ENCODE assay signal across 1 cellular context in the genomic region with DNA sequence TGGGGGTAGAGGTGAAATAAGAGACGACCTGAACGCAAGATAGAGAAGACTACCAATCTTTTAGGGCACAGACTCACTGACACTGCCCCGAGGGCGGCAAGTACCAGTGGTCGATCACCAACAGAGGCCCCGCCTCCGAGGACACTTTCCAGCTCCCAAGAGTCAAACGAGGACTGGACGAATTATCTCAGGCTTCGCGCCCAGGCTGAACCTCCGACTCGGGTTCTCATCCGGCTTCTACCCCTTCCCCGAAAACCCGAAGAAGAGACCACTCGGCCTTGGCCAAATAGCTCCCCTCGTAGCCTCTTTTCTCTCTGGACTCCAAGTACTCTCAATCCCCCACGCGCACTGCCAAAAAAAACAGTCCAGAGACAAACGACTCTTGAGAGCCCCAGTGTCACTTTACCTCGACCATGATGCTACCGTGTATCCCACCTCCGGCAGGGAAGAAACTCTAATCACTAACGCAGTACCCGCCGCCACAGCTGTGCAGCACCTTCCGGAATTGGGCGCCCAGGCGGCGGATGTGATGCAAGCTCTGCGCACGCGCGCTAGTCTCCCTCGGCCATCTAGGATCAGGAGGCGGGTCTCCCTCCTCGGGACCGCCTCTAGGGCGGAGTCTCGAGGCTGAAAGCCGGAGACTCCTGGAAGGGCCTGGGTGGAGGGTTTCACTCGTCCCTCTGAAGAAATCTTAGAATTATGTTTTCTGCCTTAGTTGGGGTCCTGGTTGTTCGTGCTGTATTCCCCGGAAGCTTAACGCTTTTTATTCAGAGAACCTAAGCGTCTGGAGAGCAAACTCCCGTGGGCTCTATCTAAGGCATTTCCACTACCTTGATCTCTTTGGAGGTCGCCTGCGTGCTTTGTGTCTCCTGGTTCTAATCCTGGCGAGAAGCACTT.
TF ChIP-seq lines count a peak whose summit lies in the region.

A gene (minus strand): TSS at position 507 of the 897 bp plus-strand sequence. CDS start 92 bp downstream, at position 415.

TF ChIP-seq in HepG2, 621 proteins besides CTCF, POLR2A, EP300 and RAD21 (continued from another document and continues in another):
- TF ChIP-seq, protein P1, sequence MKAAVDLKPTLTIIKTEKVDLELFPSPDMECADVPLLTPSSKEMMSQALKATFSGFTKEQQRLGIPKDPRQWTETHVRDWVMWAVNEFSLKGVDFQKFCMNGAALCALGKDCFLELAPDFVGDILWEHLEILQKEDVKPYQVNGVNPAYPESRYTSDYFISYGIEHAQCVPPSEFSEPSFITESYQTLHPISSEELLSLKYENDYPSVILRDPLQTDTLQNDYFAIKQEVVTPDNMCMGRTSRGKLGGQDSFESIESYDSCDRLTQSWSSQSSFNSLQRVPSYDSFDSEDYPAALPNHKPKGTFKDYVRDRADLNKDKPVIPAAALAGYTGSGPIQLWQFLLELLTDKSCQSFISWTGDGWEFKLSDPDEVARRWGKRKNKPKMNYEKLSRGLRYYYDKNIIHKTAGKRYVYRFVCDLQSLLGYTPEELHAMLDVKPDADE (CRISPR knock-in tag; IDR thresholded peaks at IDR 0.05), result no peak
- TF ChIP-seq ZKSCAN8 (CRISPR knock-in tag; IDR thresholded peaks at IDR 0.05; ENCODE audit: borderline replicate concordance), result no peak
- no peak for TF ChIP-seq ZNF224 (CRISPR knock-in tag; IDR thresholded peaks at IDR 0.05)
- no peak for TF ChIP-seq CC2D1A (CRISPR knock-in tag; IDR thresholded peaks at IDR 0.05)
- no peak for TF ChIP-seq ZNF205 (CRISPR knock-in tag; IDR thresholded peaks at IDR 0.05)
- TF ChIP-seq, protein P2, sequence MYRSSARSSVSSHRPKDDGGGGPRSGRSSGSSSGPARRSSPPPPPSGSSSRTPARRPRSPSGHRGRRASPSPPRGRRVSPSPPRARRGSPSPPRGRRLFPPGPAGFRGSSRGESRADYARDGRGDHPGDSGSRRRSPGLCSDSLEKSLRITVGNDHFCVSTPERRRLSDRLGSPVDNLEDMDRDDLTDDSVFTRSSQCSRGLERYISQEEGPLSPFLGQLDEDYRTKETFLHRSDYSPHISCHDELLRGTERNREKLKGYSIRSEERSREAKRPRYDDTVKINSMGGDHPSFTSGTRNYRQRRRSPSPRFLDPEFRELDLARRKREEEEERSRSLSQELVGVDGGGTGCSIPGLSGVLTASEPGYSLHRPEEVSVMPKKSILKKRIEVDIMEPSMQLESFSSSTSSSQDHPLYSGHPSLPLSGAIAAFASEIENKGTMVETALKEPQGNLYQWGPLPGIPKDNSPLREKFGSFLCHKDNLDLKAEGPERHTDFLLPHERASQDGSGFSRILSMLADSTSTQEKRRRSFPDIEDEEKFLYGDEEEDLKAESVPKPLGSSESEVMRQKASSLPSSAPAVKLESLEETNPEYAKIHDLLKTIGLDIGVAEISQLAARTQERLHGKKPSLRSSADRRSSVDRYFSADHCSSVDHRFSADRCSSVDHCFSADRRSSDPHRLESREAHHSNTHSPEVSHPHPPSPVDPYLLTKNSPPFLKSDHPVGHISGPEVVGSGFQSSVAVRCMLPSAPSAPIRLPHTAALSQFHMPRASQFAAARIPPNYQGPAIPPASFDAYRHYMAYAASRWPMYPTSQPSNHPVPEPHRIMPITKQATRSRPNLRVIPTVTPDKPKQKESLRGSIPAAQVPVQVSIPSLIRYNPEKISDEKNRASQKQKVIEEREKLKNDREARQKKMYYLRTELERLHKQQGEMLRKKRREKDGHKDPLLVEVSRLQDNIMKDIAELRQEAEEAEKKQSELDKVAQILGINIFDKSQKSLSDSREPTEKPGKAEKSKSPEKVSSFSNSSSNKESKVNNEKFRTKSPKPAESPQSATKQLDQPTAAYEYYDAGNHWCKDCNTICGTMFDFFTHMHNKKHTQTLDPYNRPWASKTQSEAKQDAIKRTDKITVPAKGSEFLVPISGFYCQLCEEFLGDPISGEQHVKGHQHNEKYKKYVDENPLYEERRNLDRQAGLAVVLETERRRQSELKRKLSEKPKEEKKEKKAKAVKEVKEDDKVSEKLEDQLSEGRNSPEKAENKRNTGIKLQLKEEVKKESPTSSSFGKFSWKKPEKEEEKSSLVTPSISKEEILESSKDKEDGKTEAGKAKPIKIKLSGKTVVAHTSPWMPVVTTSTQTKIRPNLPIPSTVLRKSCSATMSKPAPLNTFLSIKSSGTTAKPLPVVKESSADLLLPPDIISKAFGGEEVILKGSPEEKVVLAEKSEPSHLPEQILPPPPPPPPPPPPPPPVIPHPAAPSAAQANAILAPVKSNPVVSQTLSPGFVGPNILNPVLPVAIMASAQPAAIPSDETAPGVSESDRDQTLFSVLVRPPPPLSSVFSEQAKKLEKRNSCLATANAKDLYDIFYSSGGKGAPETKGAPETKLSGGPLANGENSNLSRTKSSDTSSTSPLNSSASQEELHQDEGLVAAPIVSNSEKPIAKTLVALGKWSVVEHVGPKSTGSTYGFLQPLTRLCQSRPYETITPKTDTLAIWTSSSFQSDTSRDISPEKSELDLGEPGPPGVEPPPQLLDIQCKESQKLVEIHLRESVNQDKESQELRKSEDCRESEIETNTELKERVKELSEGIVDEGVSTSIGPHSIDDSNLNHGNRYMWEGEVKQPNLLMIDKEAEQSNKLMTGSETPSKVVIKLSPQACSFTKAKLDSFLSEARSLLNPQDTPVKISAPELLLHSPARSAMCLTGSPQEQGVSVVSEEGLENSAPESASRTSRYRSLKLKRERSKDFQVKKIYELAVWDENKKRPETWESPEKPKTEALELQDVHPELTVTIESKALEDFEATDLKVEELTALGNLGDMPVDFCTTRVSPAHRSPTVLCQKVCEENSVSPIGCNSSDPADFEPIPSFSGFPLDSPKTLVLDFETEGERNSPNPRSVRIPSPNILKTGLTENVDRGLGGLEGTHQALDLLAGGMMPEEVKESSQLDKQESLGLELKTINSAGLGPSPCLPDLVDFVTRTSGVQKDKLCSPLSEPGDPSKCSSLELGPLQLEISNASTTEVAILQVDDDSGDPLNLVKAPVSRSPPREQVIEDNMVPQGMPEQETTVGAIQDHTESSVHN (CRISPR knock-in tag; IDR thresholded peaks at IDR 0.05), result no peak
- TF ChIP-seq ZMYM3 (CRISPR knock-in tag; IDR thresholded peaks at IDR 0.05), result no peak
- TF ChIP-seq, protein P3, sequence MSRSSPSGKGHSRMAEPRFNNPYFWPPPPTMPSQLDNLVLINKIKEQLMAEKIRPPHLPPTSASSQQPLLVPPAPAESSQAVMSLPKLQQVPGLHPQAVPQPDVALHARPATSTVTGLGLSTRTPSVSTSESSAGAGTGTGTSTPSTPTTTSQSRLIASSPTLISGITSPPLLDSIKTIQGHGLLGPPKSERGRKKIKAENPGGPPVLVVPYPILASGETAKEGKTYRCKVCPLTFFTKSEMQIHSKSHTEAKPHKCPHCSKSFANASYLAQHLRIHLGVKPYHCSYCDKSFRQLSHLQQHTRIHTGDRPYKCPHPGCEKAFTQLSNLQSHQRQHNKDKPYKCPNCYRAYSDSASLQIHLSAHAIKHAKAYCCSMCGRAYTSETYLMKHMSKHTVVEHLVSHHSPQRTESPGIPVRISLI (CRISPR knock-in tag; IDR thresholded peaks at IDR 0.05; ENCODE audit: borderline replicate concordance), result no peak
- TF ChIP-seq, protein P4, sequence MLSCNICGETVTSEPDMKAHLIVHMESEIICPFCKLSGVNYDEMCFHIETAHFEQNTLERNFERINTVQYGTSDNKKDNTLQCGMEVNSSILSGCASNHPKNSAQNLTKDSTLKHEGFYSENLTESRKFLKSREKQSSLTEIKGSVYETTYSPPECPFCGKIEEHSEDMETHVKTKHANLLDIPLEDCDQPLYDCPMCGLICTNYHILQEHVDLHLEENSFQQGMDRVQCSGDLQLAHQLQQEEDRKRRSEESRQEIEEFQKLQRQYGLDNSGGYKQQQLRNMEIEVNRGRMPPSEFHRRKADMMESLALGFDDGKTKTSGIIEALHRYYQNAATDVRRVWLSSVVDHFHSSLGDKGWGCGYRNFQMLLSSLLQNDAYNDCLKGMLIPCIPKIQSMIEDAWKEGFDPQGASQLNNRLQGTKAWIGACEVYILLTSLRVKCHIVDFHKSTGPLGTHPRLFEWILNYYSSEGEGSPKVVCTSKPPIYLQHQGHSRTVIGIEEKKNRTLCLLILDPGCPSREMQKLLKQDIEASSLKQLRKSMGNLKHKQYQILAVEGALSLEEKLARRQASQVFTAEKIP (CRISPR knock-in tag; IDR thresholded peaks at IDR 0.05; ENCODE audit: borderline replicate concordance), result no peak
- no peak for TF ChIP-seq ZNF629 (CRISPR knock-in tag; conservative IDR thresholded peaks at IDR 0.05)
- no peak; the same call in 1 of the 2 replicates for TF ChIP-seq ELF3 (CRISPR knock-in tag; IDR thresholded peaks at IDR 0.05)
- TF ChIP-seq MYC (CRISPR knock-in tag; IDR thresholded peaks at IDR 0.05; ENCODE audit: borderline replicate concordance), result peak; percentile 46; the same call in 1 of the 2 replicates
- TF ChIP-seq CCAR2 (optimal IDR thresholded peaks at IDR 0.05; ENCODE audit: low read depth, low read length), result no peak
- TF ChIP-seq GATA4 (IDR thresholded peaks at IDR 0.05; ENCODE audit: borderline replicate concordance, low read depth), result 0 out of 2 replicates have a peak, but pooled peaks have one; percentile 43
- TF ChIP-seq SMYD3 (CRISPR knock-in tag; IDR thresholded peaks at IDR 0.05), result no peak
- no peak for TF ChIP-seq SRSF1 (optimal IDR thresholded peaks at IDR 0.05; ENCODE audit: low read depth, low read length)
- TF ChIP-seq ZEB1 (IDR thresholded peaks at IDR 0.05; ENCODE audit: insufficient replicate concordance, low read depth), result no peak
- no peak for TF ChIP-seq GLI4 (CRISPR knock-in tag; IDR thresholded peaks at IDR 0.05; ENCODE audit: borderline replicate concordance)
- no peak for TF ChIP-seq SATB2 (CRISPR knock-in tag; IDR thresholded peaks at IDR 0.05)
- TF ChIP-seq HNRNPLL (IDR thresholded peaks at IDR 0.05; ENCODE audit: low read depth, low read length, poor library complexity, severe bottlenecking), result peak; percentile 60
- peak; percentile 35 for TF ChIP-seq RBM39 (IDR thresholded peaks at IDR 0.05; ENCODE audit: low read depth, low read length, poor library complexity, severe bottlenecking)
- TF ChIP-seq, protein P5, sequence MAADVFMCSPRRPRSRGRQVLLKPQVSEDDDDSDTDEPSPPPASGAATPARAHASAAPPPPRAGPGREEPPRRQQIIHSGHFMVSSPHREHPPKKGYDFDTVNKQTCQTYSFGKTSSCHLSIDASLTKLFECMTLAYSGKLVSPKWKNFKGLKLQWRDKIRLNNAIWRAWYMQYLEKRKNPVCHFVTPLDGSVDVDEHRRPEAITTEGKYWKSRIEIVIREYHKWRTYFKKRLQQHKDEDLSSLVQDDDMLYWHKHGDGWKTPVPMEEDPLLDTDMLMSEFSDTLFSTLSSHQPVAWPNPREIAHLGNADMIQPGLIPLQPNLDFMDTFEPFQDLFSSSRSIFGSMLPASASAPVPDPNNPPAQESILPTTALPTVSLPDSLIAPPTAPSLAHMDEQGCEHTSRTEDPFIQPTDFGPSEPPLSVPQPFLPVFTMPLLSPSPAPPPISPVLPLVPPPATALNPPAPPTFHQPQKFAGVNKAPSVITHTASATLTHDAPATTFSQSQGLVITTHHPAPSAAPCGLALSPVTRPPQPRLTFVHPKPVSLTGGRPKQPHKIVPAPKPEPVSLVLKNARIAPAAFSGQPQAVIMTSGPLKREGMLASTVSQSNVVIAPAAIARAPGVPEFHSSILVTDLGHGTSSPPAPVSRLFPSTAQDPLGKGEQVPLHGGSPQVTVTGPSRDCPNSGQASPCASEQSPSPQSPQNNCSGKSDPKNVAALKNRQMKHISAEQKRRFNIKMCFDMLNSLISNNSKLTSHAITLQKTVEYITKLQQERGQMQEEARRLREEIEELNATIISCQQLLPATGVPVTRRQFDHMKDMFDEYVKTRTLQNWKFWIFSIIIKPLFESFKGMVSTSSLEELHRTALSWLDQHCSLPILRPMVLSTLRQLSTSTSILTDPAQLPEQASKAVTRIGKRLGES (CRISPR knock-in tag; IDR thresholded peaks at IDR 0.05; ENCODE audit: borderline replicate concordance), result no peak
- TF ChIP-seq ZNF230 (CRISPR knock-in tag; IDR thresholded peaks at IDR 0.05), result no peak
- no peak for TF ChIP-seq ZFP82 (CRISPR knock-in tag; IDR thresholded peaks at IDR 0.05; ENCODE audit: borderline replicate concordance)
- TF ChIP-seq ZMYM4 (CRISPR knock-in tag; IDR thresholded peaks at IDR 0.05), result peak; percentile 72; the same call in 1 of the 2 replicates
- no peak for TF ChIP-seq MATR3 (CRISPR knock-in tag; IDR thresholded peaks at IDR 0.05)
- TF ChIP-seq, protein P6, sequence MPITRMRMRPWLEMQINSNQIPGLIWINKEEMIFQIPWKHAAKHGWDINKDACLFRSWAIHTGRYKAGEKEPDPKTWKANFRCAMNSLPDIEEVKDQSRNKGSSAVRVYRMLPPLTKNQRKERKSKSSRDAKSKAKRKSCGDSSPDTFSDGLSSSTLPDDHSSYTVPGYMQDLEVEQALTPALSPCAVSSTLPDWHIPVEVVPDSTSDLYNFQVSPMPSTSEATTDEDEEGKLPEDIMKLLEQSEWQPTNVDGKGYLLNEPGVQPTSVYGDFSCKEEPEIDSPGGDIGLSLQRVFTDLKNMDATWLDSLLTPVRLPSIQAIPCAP (CRISPR knock-in tag; IDR thresholded peaks at IDR 0.05; ENCODE audit: low read depth), result no peak
- TF ChIP-seq, protein P7, sequence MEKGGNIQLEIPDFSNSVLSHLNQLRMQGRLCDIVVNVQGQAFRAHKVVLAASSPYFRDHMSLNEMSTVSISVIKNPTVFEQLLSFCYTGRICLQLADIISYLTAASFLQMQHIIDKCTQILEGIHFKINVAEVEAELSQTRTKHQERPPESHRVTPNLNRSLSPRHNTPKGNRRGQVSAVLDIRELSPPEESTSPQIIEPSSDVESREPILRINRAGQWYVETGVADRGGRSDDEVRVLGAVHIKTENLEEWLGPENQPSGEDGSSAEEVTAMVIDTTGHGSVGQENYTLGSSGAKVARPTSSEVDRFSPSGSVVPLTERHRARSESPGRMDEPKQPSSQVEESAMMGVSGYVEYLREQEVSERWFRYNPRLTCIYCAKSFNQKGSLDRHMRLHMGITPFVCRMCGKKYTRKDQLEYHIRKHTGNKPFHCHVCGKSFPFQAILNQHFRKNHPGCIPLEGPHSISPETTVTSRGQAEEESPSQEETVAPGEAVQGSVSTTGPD (CRISPR knock-in tag; IDR thresholded peaks at IDR 0.05), result 0 out of 2 replicates have a peak, but pooled peaks have one; percentile 49
- TF ChIP-seq SIN3A (IDR thresholded peaks at IDR 0.05; ENCODE audit: borderline replicate concordance, low read depth, low read length), result peak; percentile 89; the same call in 1 of the 2 replicates
- peak; percentile 77 for TF ChIP-seq POGZ (CRISPR knock-in tag; IDR thresholded peaks at IDR 0.05)
- TF ChIP-seq PHF5A (CRISPR knock-in tag; IDR thresholded peaks at IDR 0.05; ENCODE audit: low read depth, unreplicated experiment), result no peak
- TF ChIP-seq, protein P8, sequence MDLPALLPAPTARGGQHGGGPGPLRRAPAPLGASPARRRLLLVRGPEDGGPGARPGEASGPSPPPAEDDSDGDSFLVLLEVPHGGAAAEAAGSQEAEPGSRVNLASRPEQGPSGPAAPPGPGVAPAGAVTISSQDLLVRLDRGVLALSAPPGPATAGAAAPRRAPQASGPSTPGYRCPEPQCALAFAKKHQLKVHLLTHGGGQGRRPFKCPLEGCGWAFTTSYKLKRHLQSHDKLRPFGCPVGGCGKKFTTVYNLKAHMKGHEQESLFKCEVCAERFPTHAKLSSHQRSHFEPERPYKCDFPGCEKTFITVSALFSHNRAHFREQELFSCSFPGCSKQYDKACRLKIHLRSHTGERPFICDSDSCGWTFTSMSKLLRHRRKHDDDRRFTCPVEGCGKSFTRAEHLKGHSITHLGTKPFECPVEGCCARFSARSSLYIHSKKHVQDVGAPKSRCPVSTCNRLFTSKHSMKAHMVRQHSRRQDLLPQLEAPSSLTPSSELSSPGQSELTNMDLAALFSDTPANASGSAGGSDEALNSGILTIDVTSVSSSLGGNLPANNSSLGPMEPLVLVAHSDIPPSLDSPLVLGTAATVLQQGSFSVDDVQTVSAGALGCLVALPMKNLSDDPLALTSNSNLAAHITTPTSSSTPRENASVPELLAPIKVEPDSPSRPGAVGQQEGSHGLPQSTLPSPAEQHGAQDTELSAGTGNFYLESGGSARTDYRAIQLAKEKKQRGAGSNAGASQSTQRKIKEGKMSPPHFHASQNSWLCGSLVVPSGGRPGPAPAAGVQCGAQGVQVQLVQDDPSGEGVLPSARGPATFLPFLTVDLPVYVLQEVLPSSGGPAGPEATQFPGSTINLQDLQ (CRISPR knock-in tag; IDR thresholded peaks at IDR 0.05), result no peak
